1 cellular context compared by ENCODE assay signal in genomic region chr3:71251156-71251775, GRCh38.
A peak's percentile ranks its signal among the peaks of the same experiment; 100 is the strongest.
TF ChIP-seq lines count a peak whose summit lies in the region.

No MANE protein-coding gene starts in this region.

TF ChIP-seq in IMR-90, 13 proteins besides CTCF, POLR2A, EP300 and RAD21:
- TF ChIP-seq SMC3 (IDR thresholded peaks at IDR 0.05; ENCODE audit: low read depth, low read length) (0 out of 2 replicates have a peak, but pooled peaks have one; percentile 1), MXI1 (IDR thresholded peaks at IDR 0.05; ENCODE audit: borderline replicate concordance, low read depth, low read length) (no peak), NFE2L2 (IDR thresholded peaks at IDR 0.05; ENCODE audit: low read depth, low read length) (no peak), ELK1 (IDR thresholded peaks at IDR 0.05; ENCODE audit: borderline replicate concordance, low read depth, low read length) (no peak), CEBPB (IDR thresholded peaks at IDR 0.05; ENCODE audit: low read depth, low read length) (peak; percentile 98), MAFK (IDR thresholded peaks at IDR 0.05; ENCODE audit: low read depth, low read length) (peak; percentile 24; the same call in 1 of the 2 replicates), MAZ (IDR thresholded peaks at IDR 0.05; ENCODE audit: borderline replicate concordance, low read depth, low read length) (no peak), RCOR1 (IDR thresholded peaks at IDR 0.05; ENCODE audit: insufficient replicate concordance, low read length) (no peak), RFX5 (IDR thresholded peaks at IDR 0.05; ENCODE audit: low read depth, low read length) (no peak), USF2 (IDR thresholded peaks at IDR 0.05; ENCODE audit: low read depth, low read length) (peak; percentile 56; the same call in 1 of the 2 replicates), BHLHE40 (IDR thresholded peaks at IDR 0.05; ENCODE audit: low read depth, low read length) (peak; percentile 66), CHD1 (IDR thresholded peaks at IDR 0.05; ENCODE audit: low read depth, low read length) (no peak), FOS (IDR thresholded peaks at IDR 0.05; ENCODE audit: low read depth, low read length) (peak; percentile 87)
